8 cellular contexts compared by ENCODE assay signal in genomic region chr6:106448000-106448426, GRCh38.
A peak's percentile ranks its signal among the peaks of the same experiment; 100 is the strongest.
DNase-seq lines count a peak whose midpoint lies in the region; ATAC-seq and TF ChIP-seq lines count a peak whose summit lies in the region.

No MANE protein-coding gene starts in this region.

- intact Hi-C loops in lower lobe of right lung (cut with DNase I) (loop anchor here (5.0 kb wide), 1 partner anchor 119 kb away; no protein-coding TSS in a partner anchor), esophagus squamous epithelium (cut with DNase I) (loop anchor here (5.0 to 10.0 kb wide), 2 partner anchors 83 to 119 kb away; partner anchors contain the start of gene CRYBG1)

- H3K4me3 ChIP-seq in DOHH2 (ENCODE audit: low read length) (peak overlapping the region; percentile 36), lower lobe of right lung (no peak overlapping the region), esophagus squamous epithelium (no peak overlapping the region)

- H3K9me2 ChIP-seq in DOHH2 (replicated peaks; ENCODE audit: control insufficient read depth, low read length), result no peaks in the 10 kb centered on the region

- no peak overlapping the region for H3K4me3 Mint-ChIP-seq in H9

- H4K8ac ChIP-seq in H9 (replicated peaks; ENCODE audit: insufficient read length, low read depth, low read length), result no peak overlapping the region

- H3K23ac ChIP-seq in H9 (ENCODE audit: insufficient read length, low read depth, low read length), result no peak overlapping the region

- H3K27ac Mint-ChIP-seq in H9, result 0 out of 7 replicates have a peak overlapping the region, but pooled peaks of 1 of the 3 experiments have one; percentile 17

- no peaks in the 10 kb centered on the region for H3K79me1 ChIP-seq in H9 (ENCODE audit: insufficient read depth, low read depth, low read length, poor library complexity, severe bottlenecking)

- no peak overlapping the region for H2BK12ac ChIP-seq in H9 (ENCODE audit: insufficient read length, low read depth, low read length)

- H4K20me1 ChIP-seq in DOHH2 (ENCODE audit: control insufficient read depth, insufficient read depth, low read depth, low read length) (no peaks in the 10 kb centered on the region), H9 (ENCODE audit: control insufficient read depth, insufficient read depth, insufficient read length) (no peaks in the 10 kb centered on the region)

- H2BK5ac ChIP-seq in H9 (ENCODE audit: insufficient read length, low read length), result no peak overlapping the region

- no peak overlapping the region for H2AK5ac ChIP-seq in H9 (ENCODE audit: insufficient read length, low read length)

- peak overlapping the region; percentile 42 for H3K4me2 ChIP-seq in DOHH2 (ENCODE audit: low read length)
- no peak overlapping the region for H3K4me2 ChIP-seq in H9 (ENCODE audit: insufficient read depth, insufficient read length, low read length)

- H3K18ac ChIP-seq in H9 (ENCODE audit: insufficient read length, low read depth, low read length), result no peak overlapping the region

- no peaks in the 10 kb centered on the region for H3K36me3 ChIP-seq in DOHH2 (ENCODE audit: control insufficient read depth, low read length)
- no peaks in the 10 kb centered on the region for H3K36me3 ChIP-seq in lower lobe of right lung
- H3K36me3 ChIP-seq in esophagus squamous epithelium, result peaks cover 0 to 20% (median 0%) of the 10 kb centered on the region in 3 donors

- no peaks in the 10 kb centered on the region for H3F3A ChIP-seq in DOHH2 (ENCODE audit: control insufficient read depth, insufficient read depth)

- H3K4me1 Mint-ChIP-seq in H9, result peaks cover 14 to 16% of the 10 kb centered on the region in 2 experiments

- no peak for TF ChIP-seq CTCF in DOHH2 (IDR thresholded peaks at IDR 0.05; ENCODE audit: low read depth, low read length, poor library complexity, severe bottlenecking)
- TF ChIP-seq CTCF in lower lobe of right lung (IDR thresholded peaks at IDR 0.05), result no peak
- TF ChIP-seq CTCF in esophagus squamous epithelium (IDR thresholded peaks at IDR 0.05), result no peak
- TF ChIP-seq CTCF in H9 (conservative IDR thresholded peaks at IDR 0.05), result no peak

- H2BK20ac ChIP-seq in H9 (ENCODE audit: low read depth, low read length, poor library complexity, severe bottlenecking), result no peak overlapping the region

- WGBS in esophagus squamous epithelium, 2 donors, result 64 to 81% methylated on average over 5 to 6 of the region's 6 CpGs
- no CpG with 5 or more reads among the region's 6 CpGs for WGBS in H9 (ENCODE audit: extremely low coverage, insufficient read length, low lambda C conversion rate)

- ATAC-seq in HG02870 (IDR thresholded peaks at IDR 0.05; ENCODE audit: unreplicated experiment) (peak; percentile 60), lower lobe of right lung (peak; percentile 81 to 83)

- no peak overlapping the region for H2BK15ac ChIP-seq in H9 (ENCODE audit: low read depth, low read length)

- H3K79me2 ChIP-seq in DOHH2 (ENCODE audit: control insufficient read depth, low read length) (no peaks in the 10 kb centered on the region), H9 (ENCODE audit: insufficient read depth, low read length) (no peaks in the 10 kb centered on the region)

- no peak overlapping the region for H2BK120ac ChIP-seq in H9 (ENCODE audit: low read depth, low read length, poor library complexity, severe bottlenecking)

- H3K27me3 ChIP-seq in DOHH2 (ENCODE audit: control insufficient read depth, low read length) (peaks cover 3% of the 10 kb centered on the region; the same call in 1 of the 2 replicates), lower lobe of right lung (ENCODE audit: low read depth) (no peaks in the 10 kb centered on the region), esophagus squamous epithelium (peaks cover 0 to 5% (median 0%) of the 10 kb centered on the region in 4 donors), H9 (ENCODE audit: insufficient read depth, low read length) (no peaks in the 10 kb centered on the region)

- no peaks in the 10 kb centered on the region for H3K27me3 Mint-ChIP-seq in H9 (ENCODE audit: low read depth)

- H3K14ac ChIP-seq in H9 (ENCODE audit: insufficient read depth, low read length), result no peak overlapping the region

- H3T11ph ChIP-seq in H9 (ENCODE audit: low read length), result no peak overlapping the region

- H3K23me2 ChIP-seq in H9 (ENCODE audit: insufficient read length, low read depth, low read length, poor library complexity, severe bottlenecking), result no peaks in the 10 kb centered on the region

- H3K9ac ChIP-seq in H9 (ENCODE audit: extremely low read depth, insufficient read length, low read length), result no peak overlapping the region

- H3K4ac ChIP-seq in H9 (ENCODE audit: low read depth, low read length), result no peak overlapping the region

- H2AFZ ChIP-seq in H9 (ENCODE audit: low read length), result no peak overlapping the region

- TF ChIP-seq POLR2A in esophagus squamous epithelium (IDR thresholded peaks at IDR 0.05), result no peak

- peak overlapping the region; percentile 24; the same call in 1 of the 2 replicates for H3K27ac ChIP-seq in DOHH2 (ENCODE audit: low read depth, low read length)
- no peak overlapping the region for H3K27ac ChIP-seq in lower lobe of right lung
- no peak overlapping the region for H3K27ac ChIP-seq in esophagus squamous epithelium
- H3K27ac ChIP-seq in H9 (ENCODE audit: insufficient read length, low read depth, low read length), result no peak overlapping the region

- H3K9me3 Mint-ChIP-seq in H9, result no peaks in the 10 kb centered on the region

- peaks cover 28% of the 10 kb centered on the region for H3K4me1 ChIP-seq in DOHH2 (ENCODE audit: control insufficient read depth, low read length)
- H3K4me1 ChIP-seq in lower lobe of right lung, result peaks cover 6% of the 10 kb centered on the region
- peaks cover 0 to 16% (median 0%) of the 10 kb centered on the region in 3 donors for H3K4me1 ChIP-seq in esophagus squamous epithelium
- H3K4me1 ChIP-seq in H9 (ENCODE audit: insufficient read depth, low read length), result no peaks in the 10 kb centered on the region

- H3K36me3 Mint-ChIP-seq in H9 (ENCODE audit: insufficient read depth in 1 of 3, low read depth in 3 of 3), result no peaks in the 10 kb centered on the region

- no peak overlapping the region for H4K91ac ChIP-seq in H9 (ENCODE audit: insufficient read length, low read depth, low read length)

- H4K5ac ChIP-seq in H9 (ENCODE audit: insufficient read length, low read depth, low read length), result no peak overlapping the region

- peak; percentile 14 to 19 for DNase-seq in activated CD4-positive, alpha-beta T cell treated with anti-CD3 and anti-CD28 coated beads, Interleukin-2, amount 50 U/mL, for 48 hours
- DNase-seq in lower lobe of right lung (peak; percentile 68), NCI-H524 treated with DMSO at 0.1 percent for 48 hours (lab: John Stamatoyannopoulos, UW) (no peak), esophagus squamous epithelium (lab: John Stamatoyannopoulos, UW) (no peak), H9 (no peak), DMS53 treated with DMSO at 0.1 percent for 48 hours (lab: John Stamatoyannopoulos, UW; ENCODE audit: unreplicated experiment) (no peak)

- H3K9me3 ChIP-seq in DOHH2 (ENCODE audit: control insufficient read depth, insufficient read depth, low read length), result no peaks in the 10 kb centered on the region
- no peaks in the 10 kb centered on the region for H3K9me3 ChIP-seq in lower lobe of right lung
- H3K9me3 ChIP-seq in esophagus squamous epithelium, result no peaks in the 10 kb centered on the region
- H3K9me3 ChIP-seq in H9 (ENCODE audit: control insufficient read depth, low read depth, low read length), result no peaks in the 10 kb centered on the region

- H3K56ac ChIP-seq in H9 (ENCODE audit: insufficient read length, low read depth, low read length), result no peak overlapping the region

Comparison
In these comparisons a context has a peak if more than half of its experiments do, and no peak if none do; other contexts are left out.
1. DNase-seq: peak in activated CD4-positive, alpha-beta T cell treated with anti-CD3 and anti-CD28 coated beads, Interleukin-2, amount 50 U/mL, for 48 hours (2 of 2) and lower lobe of right lung (single experiment); none in NCI-H524 treated with DMSO at 0.1 percent for 48 hours (single experiment), esophagus squamous epithelium (single experiment), H9 (single experiment) and DMS53 treated with DMSO at 0.1 percent for 48 hours (single experiment).